ENCODE assay signal across 15 cellular contexts in the genomic region with DNA sequence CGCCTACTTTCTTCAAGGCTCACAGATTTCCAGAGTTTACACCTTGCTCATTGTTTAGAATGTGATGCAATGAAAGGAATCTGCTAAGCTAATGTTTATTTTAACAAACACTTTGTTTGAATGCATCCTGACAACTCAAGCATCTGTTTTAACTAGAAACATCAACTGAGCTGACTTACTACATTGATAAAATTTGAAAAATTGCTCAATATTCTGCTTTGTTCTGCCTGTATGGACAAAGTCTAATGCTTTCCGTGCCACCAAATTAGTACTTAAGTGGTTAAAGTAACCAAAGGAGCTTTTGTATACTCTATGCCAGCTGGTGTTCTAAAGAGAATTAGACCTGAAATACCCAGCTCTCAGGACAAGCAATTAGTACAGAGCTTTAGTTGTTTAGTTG.
DNase-seq lines count a peak whose midpoint lies in the region; ATAC-seq, FAIRE-seq and TF ChIP-seq lines count a peak whose summit lies in the region.
"Had no signal": no experiment of that assay in that cellular context is flagged by ENCODE, and none has a peak within 500 bp of the region (broad histone marks: within the 10 kb centered on the region; RNA-seq: fewer than 3 reads in every experiment).

No MANE protein-coding gene starts in this region.

- no peaks in the 10 kb centered on the region for H3K36me3 ChIP-seq in bronchial epithelial cell (ENCODE audit: control insufficient read depth, insufficient read depth, low read length)
- no peaks in the 10 kb centered on the region for H3K36me3 ChIP-seq in suprapubic skin
- H3K36me3 ChIP-seq: gastrocnemius medialis, HAP-1 had no signal

- H3K27me3 ChIP-seq in bronchial epithelial cell (ENCODE audit: control insufficient read depth, insufficient read depth, low read length) (no peaks in the 10 kb centered on the region), suprapubic skin (no peaks in the 10 kb centered on the region)
- H3K27me3 ChIP-seq: gastrocnemius medialis had no signal

- WGBS in suprapubic skin, result 49% methylated on average over 2 of the region's 2 CpGs

- no peaks in the 10 kb centered on the region for H3K9me3 ChIP-seq in suprapubic skin
- H3K9me3 ChIP-seq: gastrocnemius medialis, HAP-1 had no signal

- DNase-seq in NCI-H1092 treated with DMSO at 0.1 percent for 48 hours (lab: John Stamatoyannopoulos, UW) (peak; percentile 20), NCI-H1092 (lab: John Stamatoyannopoulos, UW) (no peak), NCI-H2081 treated with DMSO at 0.1 percent for 48 hours (lab: John Stamatoyannopoulos, UW) (peak; percentile 5), bronchial epithelial cell (ENCODE audit: low read depth) (peak; percentile 85), suprapubic skin (ENCODE audit: low spot score in 2 of 2) (no peak), ureter (ENCODE audit: low spot score) (no peak)
- DNase-seq in central memory CD4-positive, alpha-beta T cell, result no peak
- DNase-seq: 8988T, gastrocnemius medialis, naive B cell, substantia nigra, SW 1271 had no signal

- H3K4me1 ChIP-seq in suprapubic skin, result peaks cover 67% of the 10 kb centered on the region

- H3K27ac ChIP-seq in suprapubic skin, result peak overlapping the region; percentile 58
- H3K27ac ChIP-seq: C4-2B, gastrocnemius medialis had no signal

- TF ChIP-seq CTCF in bronchial epithelial cell (IDR thresholded peaks at IDR 0.05; ENCODE audit: insufficient read depth, low read length, severe bottlenecking) (no peak), suprapubic skin (IDR thresholded peaks at IDR 0.05) (no peak)

- no peak for ATAC-seq in GM21423 (IDR thresholded peaks at IDR 0.05; ENCODE audit: unreplicated experiment)
- ATAC-seq: gastrocnemius medialis had no signal

- FAIRE-seq in bronchial epithelial cell (lab: Jason Lieb, UNC), result no peak

- no peak for TF ChIP-seq POLR2A in suprapubic skin (IDR thresholded peaks at IDR 0.05)

- TF ChIP-seq EP300 in suprapubic skin (IDR thresholded peaks at IDR 0.05), result no peak

- H3K4me3 ChIP-seq in bronchial epithelial cell (ENCODE audit: low read depth, low read length), result no peak overlapping the region
- no peak overlapping the region for H3K4me3 ChIP-seq in suprapubic skin
- H3K4me3 ChIP-seq: gastrocnemius medialis, HAP-1 had no signal

Comparison
In these comparisons a context has a peak if more than half of its experiments do, and no peak if none do; other contexts are left out.
1. DNase-seq: peak in NCI-H1092 treated with DMSO at 0.1 percent for 48 hours (single experiment), NCI-H2081 treated with DMSO at 0.1 percent for 48 hours (single experiment) and bronchial epithelial cell (single experiment); none in NCI-H1092 (single experiment), suprapubic skin (0 of 2), ureter (single experiment) and central memory CD4-positive, alpha-beta T cell (single experiment).